8 cellular contexts compared by ENCODE assay signal in the genomic region with DNA sequence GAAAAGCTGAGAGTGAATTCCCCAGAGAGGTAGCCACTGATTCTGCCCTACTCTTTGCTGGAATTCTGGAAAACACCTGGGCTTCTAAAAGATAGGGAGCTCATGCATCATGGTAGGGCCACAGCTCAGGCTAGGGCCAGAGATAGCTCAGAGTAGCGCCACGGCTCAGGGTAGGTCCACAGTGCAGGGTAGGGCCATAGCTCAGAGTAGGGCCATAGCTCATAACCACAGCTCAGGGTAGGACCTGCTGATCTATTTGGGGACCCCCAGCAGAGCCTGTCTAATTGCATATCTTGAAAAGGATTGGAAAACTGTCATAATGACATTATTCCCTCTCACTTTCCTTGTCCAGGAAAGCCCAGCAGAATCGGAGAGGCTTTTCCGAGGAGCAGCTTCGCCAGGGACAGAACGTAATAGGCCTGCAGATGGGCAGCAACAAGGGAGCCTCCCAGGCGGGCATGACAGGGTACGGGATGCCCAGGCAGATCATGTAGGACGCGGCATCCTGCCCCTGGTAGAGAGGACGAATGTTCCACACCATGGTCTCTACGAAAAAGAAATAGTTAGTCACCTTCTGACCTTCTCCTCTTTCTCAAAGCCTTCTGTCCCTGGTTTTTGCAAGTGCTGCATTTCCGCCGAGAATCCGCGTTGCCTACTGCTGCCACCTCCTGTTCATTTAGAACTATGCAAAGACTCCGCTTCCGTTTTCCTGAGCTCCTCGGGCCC. TPM values are rescaled to one million over a fixed set of nuclear protein-coding genes. Genes with fewer than 3 reads are reported as not detected.
DNase-seq lines count a peak whose midpoint lies in the region; TF ChIP-seq lines count a peak whose summit lies in the region.

No MANE protein-coding gene starts in this region.

- no peaks in the 10 kb centered on the region for H3K36me3 Mint-ChIP-seq in HFFc6 (ENCODE audit: low read depth)

- DNase-seq in HFFc6 (peak; percentile 70), NCI-H446 treated with DMSO at 0.1 percent for 48 hours (lab: John Stamatoyannopoulos, UW) (peak; percentile 36), activated T-cell treated with anti-CD3 and anti-CD28 coated beads for 1 hour (ENCODE audit: low read depth) (peak; percentile 43), epithelial cell of esophagus (ENCODE audit: low read depth) (peak; percentile 80), myocyte (ENCODE audit: low read depth) (peak; percentile 83)
- peak; percentile 11 to 66 (median 25) for DNase-seq in stimulated activated naive CD4-positive, alpha-beta T cell (lab: John Stamatoyannopoulos, UW)
- DNase-seq in effector CD8-positive, alpha-beta T cell (lab: John Stamatoyannopoulos, UW): no peak

- H3K27ac Mint-ChIP-seq in HFFc6: no peak overlapping the region

- H3K4me3 Mint-ChIP-seq in HFFc6: no peak overlapping the region

- peaks cover 20% of the 10 kb centered on the region for H3K4me1 Mint-ChIP-seq in HFFc6 (ENCODE audit: low read depth)

- no peaks in the 10 kb centered on the region; the same call in 1 of the 2 replicates for H3K27me3 Mint-ChIP-seq in HFFc6 (ENCODE audit: insufficient read depth)

- TF ChIP-seq CTCF in GM12875 (IDR thresholded peaks at IDR 0.05; ENCODE audit: borderline replicate concordance, insufficient read depth, low read depth, low read length) (peak; percentile 59; the same call in 1 of the 2 replicates), HFFc6 (IDR thresholded peaks at IDR 0.05) (peak; percentile 83), epithelial cell of esophagus (IDR thresholded peaks at IDR 0.05; ENCODE audit: insufficient read depth, low read depth, low read length, missing control alignments) (peak; percentile 77)

- no peaks in the 10 kb centered on the region for H3K9me3 Mint-ChIP-seq in HFFc6

- H3K4me3 ChIP-seq in GM12875 (ENCODE audit: low read depth, low read length) (no peak overlapping the region), epithelial cell of esophagus (ENCODE audit: low read length) (no peak overlapping the region)

RNA-seq across cellular contexts. Expression of a gene that starts 14.5 kb away (rescaled TPM):
- under 1 TPM in 3 of 6 experiments, not detected in 3; 0.26 to 0.63 (median 0.43) TPM for total RNA-seq in HFFc6 (2021; fragmentation: NEBNext Ultra II Directional; extraction: Animal tissue kit (Norgen Biotek cat#: 25700))
- total RNA-seq in myocyte: 0.36 and 0.56 TPM in 2 replicates
- 0.16 TPM for polyA plus RNA-seq in myocyte (2012)

RNA-seq across cellular contexts. Expression of a gene that starts 21.3 kb away (rescaled TPM):
- under 1 TPM in 1 of 6 experiments, not detected in 5; 0.10 TPM for total RNA-seq in HFFc6 (2021; fragmentation: NEBNext Ultra II Directional; extraction: Animal tissue kit (Norgen Biotek cat#: 25700))
- total RNA-seq in myocyte: not detected in 2 replicates
- polyA plus RNA-seq in myocyte (2012): 0.06 TPM

RNA-seq across cellular contexts. Expression of a gene that starts 34.4 kb away (rescaled TPM):
- 10 to 100 TPM; 39.5 to 44.5 (median 41.3) TPM for total RNA-seq in HFFc6 (2021; fragmentation: NEBNext Ultra II Directional; extraction: Animal tissue kit (Norgen Biotek cat#: 25700))
- total RNA-seq in myocyte: 27.1 and 30.1 TPM in 2 replicates
- 18.7 TPM for polyA plus RNA-seq in myocyte (2012)
